ENCODE assay signal across 8 cellular contexts in genomic region chr14:61280526-61281185, GRCh38. TPM values are rescaled to one million over a fixed set of nuclear protein-coding genes. Genes with fewer than 3 reads are reported as not detected.
A peak's percentile ranks its signal among the peaks of the same experiment; 100 is the strongest.
DNase-seq lines count a peak whose midpoint lies in the region; ATAC-seq lines count a peak whose summit lies in the region.

No MANE protein-coding gene starts in this region.

- POLR2A ChIA-PET in CD4-positive, alpha-beta memory T cell (lab: Charles Lee; ENCODE audit: partially characterized antibody), result interaction anchor here (0.7 to 2.5 kb wide), 36 partner anchors 9 to 1032 kb away, joined by 3 to 16 read pairs (median 4); partner anchors contain the start of genes PPM1A, PRKCH, SLC38A6 and SNAPC1

- no peaks in the 10 kb centered on the region for H3K36me3 ChIP-seq in CD4-positive, alpha-beta memory T cell (ENCODE audit: insufficient read depth, low read length)
- H3K36me3 ChIP-seq in endocrine pancreas (ENCODE audit: control insufficient read depth, insufficient read depth, low read length), result no peaks in the 10 kb centered on the region

- H3K27me3 ChIP-seq in CD4-positive, alpha-beta memory T cell (ENCODE audit: insufficient read depth, low read length), result no peaks in the 10 kb centered on the region
- H3K27me3 ChIP-seq in endocrine pancreas (ENCODE audit: control insufficient read depth, insufficient read depth, low read length), result no peaks in the 10 kb centered on the region

- H3K4me1 ChIP-seq in CD4-positive, alpha-beta memory T cell (ENCODE audit: insufficient read depth, low read length), result peaks cover 16% of the 10 kb centered on the region
- H3K4me1 ChIP-seq in endocrine pancreas (ENCODE audit: control insufficient read depth, insufficient read depth, low read length), result peaks cover 21% of the 10 kb centered on the region

- peaks cover 19 to 38% (median 24%) of the 10 kb centered on the region in 4 donors for H3K4me1 Mint-ChIP-seq in CD4-positive, alpha-beta memory T cell

- no peaks in the 10 kb centered on the region for H3K9me3 ChIP-seq in CD4-positive, alpha-beta memory T cell (ENCODE audit: control insufficient read depth in 1 of 2, low read length in 2 of 2)
- H3K9me3 ChIP-seq in endocrine pancreas (ENCODE audit: control insufficient read depth, low read length), result no peaks in the 10 kb centered on the region

- ATAC-seq in HG03571 (IDR thresholded peaks at IDR 0.05; ENCODE audit: unreplicated experiment), result no peak
- ATAC-seq in GM21515 (IDR thresholded peaks at IDR 0.05; ENCODE audit: unreplicated experiment), result no peak

- H3K36me3 Mint-ChIP-seq in CD4-positive, alpha-beta memory T cell, result peaks cover 0 to 5% of the 10 kb centered on the region in 2 donors

- H3K4me3 ChIP-seq in CD4-positive, alpha-beta memory T cell (ENCODE audit: low read length in 2 of 2), result peak overlapping the region; percentile 45 to 76
- no peak overlapping the region for H3K4me3 ChIP-seq in endocrine pancreas (ENCODE audit: control insufficient read depth, insufficient read depth, low read length)

- peak overlapping the region; percentile 99 for H3K9ac ChIP-seq in endocrine pancreas (ENCODE audit: control insufficient read depth, insufficient read depth, low read length)

- peak overlapping the region; percentile 90 to 95 (median 93) for H3K4me3 Mint-ChIP-seq in CD4-positive, alpha-beta memory T cell

- CTCF ChIA-PET in CD4-positive, alpha-beta memory T cell (lab: Charles Lee; ENCODE audit: partially characterized antibody), result interaction anchor here (0.6 to 9.6 kb wide), 23 partner anchors 12 to 560 kb away, joined by 3 to 152 read pairs (median 4); no protein-coding TSS in a partner anchor

- no peaks in the 10 kb centered on the region for H3K27me3 Mint-ChIP-seq in CD4-positive, alpha-beta memory T cell

- H3K27ac Mint-ChIP-seq in CD4-positive, alpha-beta memory T cell, result peak overlapping the region; percentile 87 to 96 (median 94)

- DNase-seq in CD4-positive, alpha-beta memory T cell, result peak; percentile 73 to 81 (median 78)
- DNase-seq in NCI-H1105 (lab: John Stamatoyannopoulos, UW), result peak; percentile 69
- DNase-seq in activated CD8-positive, alpha-beta memory T cell treated with anti-CD3 and anti-CD28 coated beads for 24 hours, result peak; percentile 92
- peak; percentile 68 for DNase-seq in mucosa of gallbladder (ENCODE audit: low spot score)
- peak; percentile 64 to 68 for DNase-seq in stimulated activated CD8-positive, alpha-beta memory T cell treated with anti-CD3 and anti-CD28 coated beads, Interleukin-2, amount 100 ng/mL, for 48 hours (ENCODE audit: low read depth in 2 of 2)

- intact Hi-C loops in CD4-positive, alpha-beta memory T cell (cut with micrococcal nuclease), result loop anchor here (1.0 to 5.0 kb wide), 2 partner anchors 11 to 452 kb away; no protein-coding TSS in a partner anchor

- no peaks in the 10 kb centered on the region for H3K9me3 Mint-ChIP-seq in CD4-positive, alpha-beta memory T cell

- peak overlapping the region; percentile 65 for H3K27ac ChIP-seq in CD4-positive, alpha-beta memory T cell (ENCODE audit: low read depth, low read length)

RNA-seq across cellular contexts. Expression of gene TMEM30B, which starts 0.5 kb away (rescaled TPM):
- 1 to 10 TPM; 2.9 to 3.0 TPM for total RNA-seq in CD4-positive, alpha-beta memory T cell
- 1 to 10 TPM; 5.3 to 5.4 TPM for polyA plus RNA-seq in CD4-positive, alpha-beta memory T cell
- total RNA-seq in mucosa of gallbladder, result 97.8 TPM

RNA-seq across cellular contexts. Expression of gene PRKCH, which starts 40.7 kb away (rescaled TPM):
- 100 to 1,000 TPM; 247 to 284 TPM for total RNA-seq in CD4-positive, alpha-beta memory T cell
- polyA plus RNA-seq in CD4-positive, alpha-beta memory T cell, result 100 to 1,000 TPM; 246 to 251 TPM
- 28.5 TPM for total RNA-seq in mucosa of gallbladder

Comparison
In these comparisons a context has a peak if more than half of its experiments do, and no peak if none do; other contexts are left out.
1. RNA of gene TMEM30B, which starts 0.5 kb away (total RNA-seq): 97.8 TPM in mucosa of gallbladder (single experiment); 2.9 to 3.0 TPM in CD4-positive, alpha-beta memory T cell; every median in the first group is over 10 times any median in the second.
2. Peak in every context shown above with its lines, with median percentiles within 50 percentile points of each other: DNase-seq.